In genomic region chr6:142945446-142946180, GRCh38 we compare ENCODE assay signal across 8 cellular contexts. TPM values are rescaled to one million over a fixed set of nuclear protein-coding genes. Genes with fewer than 3 reads are reported as not detected.
A peak's percentile ranks its signal among the peaks of the same experiment; 100 is the strongest.
DNase-seq lines count a peak whose midpoint lies in the region; ATAC-seq, FAIRE-seq and TF ChIP-seq lines count a peak whose summit lies in the region.

No MANE protein-coding gene starts in this region.

- DNase-seq in AG20443 (ENCODE audit: low spot score) (peak; percentile 48), KBM-7 (peak; percentile 58), chondrocyte (ENCODE audit: low spot score) (peak; percentile 76), HepG2 (ENCODE audit: low spot score) (no peak), NCI-H1092 (lab: John Stamatoyannopoulos, UW) (no peak)
- DNase-seq in activated CD4-positive, alpha-beta T cell treated with anti-CD3 and anti-CD28 coated beads for 36 hours, result peak; percentile 76
- peak; percentile 41 to 43 for DNase-seq in stimulated activated CD4-positive, alpha-beta T cell treated with anti-CD3 and anti-CD28 coated beads, Interleukin-4, amount 100 ng/mL, for 48 hours (ENCODE audit: low read depth in 2 of 2)

- ATAC-seq in GM19351 (IDR thresholded peaks at IDR 0.05; ENCODE audit: unreplicated experiment) (peak; percentile 16), HepG2 (peak; percentile 49)
- peak; percentile 6 for ATAC-seq in activated CD4-positive, alpha-beta T cell treated with anti-CD3 and anti-CD28 coated beads for 36 hours

- H3K9me3 ChIP-seq in HepG2 (ENCODE audit: low read length), result no peaks in the 10 kb centered on the region

- peak; percentile 6; the same call in 1 of the 2 replicates for TF ChIP-seq RAD21 in HepG2 (CRISPR knock-in tag; IDR thresholded peaks at IDR 0.05)

- in situ Hi-C loops in KBM-7 (cut with MboI; ENCODE audit: low pct_unique_long_range_greater_than_20kb, low sequenced_read_pairs) (no loop called here), HepG2 (cut with HindIII; ENCODE audit: extremely low pct_ligation_motif_present, low pct_unique_long_range_greater_than_20kb) (loop anchor here (5.0 to 10.0 kb wide), 3 partner anchors 98 to 469 kb away; partner anchors contain the start of gene AIG1)

- WGBS in HepG2 (ENCODE audit: low lambda C conversion rate), result 3% methylated on average over 38 of the region's 75 CpGs

- POLR2A ChIA-PET in activated CD4-positive, alpha-beta T cell treated with anti-CD3 and anti-CD28 coated beads for 36 hours (lab: Charles Lee), result interaction anchor here (0.8 to 2.3 kb wide), 5 partner anchors 19 to 103 kb away, joined by 3 to 17 read pairs (median 3); no protein-coding TSS in a partner anchor
- POLR2A ChIA-PET in HepG2 (lab: Yijun Ruan, JAX), result interaction anchor here (1.0 to 2.8 kb wide), 5 partner anchors 10 to 115 kb away, joined by 3 to 28 read pairs (median 4); partner anchors contain the start of gene AIG1

- H3K79me2 ChIP-seq in HepG2 (ENCODE audit: insufficient read depth, low read length), result peaks cover 39% of the 10 kb centered on the region

- H3K9ac ChIP-seq in HepG2 (ENCODE audit: insufficient read depth, low read depth, low read length), result peak overlapping the region; percentile 98

- H3K27me3 ChIP-seq in HepG2 (ENCODE audit: control insufficient read depth in 1 of 2, insufficient read depth in 2 of 2, low read length in 2 of 2), result peaks cover 0 to 10% of the 10 kb centered on the region in 2 experiments; a peak in 3 of 5 replicates

- no TSS peak for BruUV-seq in HepG2 (replicated peaks; lab: Mats Ljungman, UMichigan)

- no peaks in the 10 kb centered on the region for H3K27me3 Mint-ChIP-seq in activated CD4-positive, alpha-beta T cell treated with anti-CD3 and anti-CD28 coated beads for 36 hours
- H3K27me3 Mint-ChIP-seq in chondrocyte (ENCODE audit: low read depth), result no peaks in the 10 kb centered on the region

- no peak for FAIRE-seq in HepG2 (lab: Jason Lieb, UNC)

- peaks cover 35% of the 10 kb centered on the region for H3K4me1 Mint-ChIP-seq in activated CD4-positive, alpha-beta T cell treated with anti-CD3 and anti-CD28 coated beads for 36 hours
- peaks cover 32% of the 10 kb centered on the region for H3K4me1 Mint-ChIP-seq in chondrocyte (ENCODE audit: low read depth)

- TF ChIP-seq EP300 in HepG2 (IDR thresholded peaks at IDR 0.05; ENCODE audit: low read depth in 2 of 2, low read length in 2 of 2) (no peak), HepG2 (CRISPR knock-in tag; IDR thresholded peaks at IDR 0.05; ENCODE audit: borderline replicate concordance) (no peak)

- no peaks in the 10 kb centered on the region for H3K36me3 ChIP-seq in HepG2 (replicated peaks in 1 of 2; ENCODE audit: control insufficient read depth in 1 of 2, insufficient read depth in 2 of 2, low read length in 2 of 2)

- H4K20me1 ChIP-seq in HepG2 (ENCODE audit: insufficient read depth, low read length), result peaks cover 21% of the 10 kb centered on the region; the same call in 1 of the 2 replicates

- H3K4me3 ChIP-seq in HepG2 (replicated peaks in 1 of 3; ENCODE audit: insufficient read depth in 1 of 3, low read depth in 2 of 3, low read length in 3 of 3), result peak overlapping the region; percentile 66 to 99 (median 78)

- CTCF ChIA-PET in activated CD4-positive, alpha-beta T cell treated with anti-CD3 and anti-CD28 coated beads for 36 hours (lab: Charles Lee), result interaction anchor here (0.7 to 1.5 kb wide), 3 partner anchors 33 to 109 kb away, joined by 3 read pairs; no protein-coding TSS in a partner anchor
- CTCF ChIA-PET in HepG2 (lab: Yijun Ruan, JAX; ENCODE audit: low intra/inter-chr PET ratio, low total read pairs), result no interaction called here

- H3K4me2 ChIP-seq in HepG2 (ENCODE audit: low read depth, low read length), result peak overlapping the region; percentile 96

- H2AFZ ChIP-seq in HepG2 (ENCODE audit: low read length), result no peak overlapping the region

- H3K4me1 ChIP-seq in HepG2 (ENCODE audit: insufficient read depth, low read length), result peaks cover 35% of the 10 kb centered on the region

- peak overlapping the region; percentile 96 for H3K4me3 Mint-ChIP-seq in activated CD4-positive, alpha-beta T cell treated with anti-CD3 and anti-CD28 coated beads for 36 hours
- peak overlapping the region; percentile 88 for H3K4me3 Mint-ChIP-seq in chondrocyte (ENCODE audit: unreplicated experiment)

- no peaks in the 10 kb centered on the region for H3K9me3 Mint-ChIP-seq in activated CD4-positive, alpha-beta T cell treated with anti-CD3 and anti-CD28 coated beads for 36 hours (ENCODE audit: low read depth)
- no peaks in the 10 kb centered on the region for H3K9me3 Mint-ChIP-seq in chondrocyte (ENCODE audit: low read depth)

- H3K27ac Mint-ChIP-seq in activated CD4-positive, alpha-beta T cell treated with anti-CD3 and anti-CD28 coated beads for 36 hours, result peak overlapping the region; percentile 94
- peak overlapping the region; percentile 94 for H3K27ac Mint-ChIP-seq in chondrocyte (ENCODE audit: unreplicated experiment)

- intact Hi-C loops in activated CD4-positive, alpha-beta T cell treated with anti-CD3 and anti-CD28 coated beads for 36 hours (cut with DNase I, micrococcal nuclease), result loop anchor here (1.0 to 10.0 kb wide), 11 partner anchors 43 to 1209 kb away; partner anchors contain the start of genes ADAT2 (in 1 of the 2), AIG1 (in 1 of the 2), NMBR (in 1 of the 2) and PEX3 (in 1 of the 2)
- intact Hi-C loops in HepG2 (cut with micrococcal nuclease; ENCODE audit: unreplicated experiment), result loop anchor here (1.0 to 10.0 kb wide), 6 partner anchors 77 to 449 kb away; partner anchors contain the start of gene AIG1

- peak in 1 of 2 experiments; percentile 55; a peak in 2 of 4 replicates for TF ChIP-seq POLR2A in HepG2 (IDR thresholded peaks at IDR 0.05; ENCODE audit: insufficient read depth in 1 of 2, low read depth in 2 of 2, low read length in 2 of 2)

- peak overlapping the region; percentile 97 for H3K27ac ChIP-seq in HepG2 (ENCODE audit: extremely low read length, insufficient read depth, low read length)

- H3K36me3 Mint-ChIP-seq in activated CD4-positive, alpha-beta T cell treated with anti-CD3 and anti-CD28 coated beads for 36 hours (ENCODE audit: low read depth), result peaks cover 8% of the 10 kb centered on the region
- H3K36me3 Mint-ChIP-seq in chondrocyte (ENCODE audit: low read depth), result peaks cover 1% of the 10 kb centered on the region

- TF ChIP-seq CTCF in chondrocyte (IDR thresholded peaks at IDR 0.05), result no peak
- TF ChIP-seq CTCF in HepG2 (CRISPR knock-in tag; IDR thresholded peaks at IDR 0.05), result no peak

TF ChIP-seq in HepG2, 621 proteins besides CTCF, POLR2A, EP300 and RAD21 (continues in another document):
- TF ChIP-seq ZNF552 (CRISPR knock-in tag; IDR thresholded peaks at IDR 0.05; ENCODE audit: borderline replicate concordance) (no peak), NONO (IDR thresholded peaks at IDR 0.05) (no peak), NONO (CRISPR knock-in tag; conservative IDR thresholded peaks at IDR 0.05) (peak; percentile 35; the same call in 1 of the 2 replicates), NRL (CRISPR knock-in tag; IDR thresholded peaks at IDR 0.05; ENCODE audit: borderline replicate concordance) (peak; percentile 55; the same call in 1 of the 2 replicates), SIN3A (IDR thresholded peaks at IDR 0.05; ENCODE audit: borderline replicate concordance, low read depth, low read length) (peak; percentile 18; the same call in 1 of the 2 replicates)
- TF ChIP-seq, protein P1, sequence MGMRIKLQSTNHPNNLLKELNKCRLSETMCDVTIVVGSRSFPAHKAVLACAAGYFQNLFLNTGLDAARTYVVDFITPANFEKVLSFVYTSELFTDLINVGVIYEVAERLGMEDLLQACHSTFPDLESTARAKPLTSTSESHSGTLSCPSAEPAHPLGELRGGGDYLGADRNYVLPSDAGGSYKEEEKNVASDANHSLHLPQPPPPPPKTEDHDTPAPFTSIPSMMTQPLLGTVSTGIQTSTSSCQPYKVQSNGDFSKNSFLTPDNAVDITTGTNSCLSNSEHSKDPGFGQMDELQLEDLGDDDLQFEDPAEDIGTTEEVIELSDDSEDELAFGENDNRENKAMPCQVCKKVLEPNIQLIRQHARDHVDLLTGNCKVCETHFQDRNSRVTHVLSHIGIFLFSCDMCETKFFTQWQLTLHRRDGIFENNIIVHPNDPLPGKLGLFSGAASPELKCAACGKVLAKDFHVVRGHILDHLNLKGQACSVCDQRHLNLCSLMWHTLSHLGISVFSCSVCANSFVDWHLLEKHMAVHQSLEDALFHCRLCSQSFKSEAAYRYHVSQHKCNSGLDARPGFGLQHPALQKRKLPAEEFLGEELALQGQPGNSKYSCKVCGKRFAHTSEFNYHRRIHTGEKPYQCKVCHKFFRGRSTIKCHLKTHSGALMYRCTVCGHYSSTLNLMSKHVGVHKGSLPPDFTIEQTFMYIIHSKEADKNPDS (CRISPR knock-in tag; IDR thresholded peaks at IDR 0.05), result 0 out of 2 replicates have a peak, but pooled peaks have one; percentile 12

RNA-seq across cellular contexts. Expression of gene HIVEP2, which starts 0.6 kb away (rescaled TPM):
- total RNA-seq in activated CD4-positive, alpha-beta T cell treated with anti-CD3 and anti-CD28 coated beads for 36 hours, result 10 to 100 TPM; 30.7 to 33.6 TPM
- 11.7 to 18.2 TPM (median 13.9 TPM) in 3 replicates for total RNA-seq in chondrocyte
- total RNA-seq in HepG2 (2016; rRNA removed; fragmentation: Illumina TruSeq; extraction: Trizol), result 3.4 and 5.4 TPM in 2 replicates
- 0.30 and 1.5 TPM in 2 replicates for total RNA-seq in HepG2 (2016; cell fraction: cytosol; rRNA removed; fragmentation: Illumina TruSeq; extraction: Trizol; ENCODE audit: low read depth)
- total RNA-seq in HepG2 (2016; cell fraction: insoluble cytoplasmic fraction; rRNA removed; fragmentation: Illumina TruSeq; extraction: Trizol), result 4.1 TPM in 2 replicates
- 1.2 and 1.8 TPM in 2 replicates for total RNA-seq in HepG2 (2016; cell fraction: membrane; rRNA removed; fragmentation: Illumina TruSeq; extraction: Trizol)
- total RNA-seq in HepG2 (2016; cell fraction: nucleus; rRNA removed; fragmentation: Illumina TruSeq; extraction: Trizol), result 4.9 and 5.6 TPM in 2 replicates
- 12.8 and 12.9 TPM in 2 replicates for polyA plus RNA-seq in HepG2 (2011; rRNA removed)
- polyA plus RNA-seq in HepG2 (2011; cell fraction: cytosol; rRNA removed), result 6.4 and 8.1 TPM in 2 replicates
- polyA plus RNA-seq in HepG2 (2011; cell fraction: nucleus; rRNA removed), result 27.7 and 28.6 TPM in 2 replicates
- polyA plus RNA-seq in HepG2 (2012), result 14.5 and 17.1 TPM in 2 replicates
- polyA plus RNA-seq in HepG2 (2016; cell fraction: cytosol; fragmentation: Illumina TruSeq; extraction: Trizol; ENCODE audit: low read depth), result 0.05 and 0.18 TPM in 2 replicates
- 2.4 and 2.5 TPM in 2 replicates for polyA plus RNA-seq in HepG2 (2016; cell fraction: insoluble cytoplasmic fraction; fragmentation: Illumina TruSeq; extraction: Trizol; ENCODE audit: low read depth)
- polyA plus RNA-seq in HepG2 (2016; cell fraction: membrane; fragmentation: Illumina TruSeq; extraction: Trizol; ENCODE audit: low read depth), result 0.22 and 0.25 TPM in 2 replicates
- polyA plus RNA-seq in HepG2 (2016; cell fraction: nucleus; fragmentation: Illumina TruSeq; extraction: Trizol; ENCODE audit: insufficient read depth, low read depth), result 6.9 and 8.3 TPM in 2 replicates
- 3.8 and 23.2 TPM in 2 replicates for polyA minus RNA-seq in HepG2 (2011; rRNA and poly(A)+ RNA removed; ENCODE audit: low replicate concordance)
- 12.5 and 18.3 TPM in 2 replicates for polyA minus RNA-seq in HepG2 (2011; cell fraction: cytosol; rRNA and poly(A)+ RNA removed)
- 35.8 and 45.4 TPM in 2 replicates for polyA minus RNA-seq in HepG2 (2011; cell fraction: nucleus; rRNA and poly(A)+ RNA removed)

Comparison
In these comparisons a context has a peak if more than half of its experiments do, and no peak if none do; other contexts are left out.
1. DNase-seq: peak in AG20443 (single experiment), KBM-7 (single experiment), activated CD4-positive, alpha-beta T cell treated with anti-CD3 and anti-CD28 coated beads for 36 hours (single experiment), chondrocyte (single experiment) and stimulated activated CD4-positive, alpha-beta T cell treated with anti-CD3 and anti-CD28 coated beads, Interleukin-4, amount 100 ng/mL, for 48 hours (2 of 2); none in HepG2 (single experiment) and NCI-H1092 (single experiment).
2. Peak in every context shown above with its lines, with median percentiles within 50 percentile points of each other: ATAC-seq.